Comparison of ENCODE assay signal across 15 cellular contexts in genomic region chr2:101753207-101753616, GRCh38. TPM values are rescaled to one million over a fixed set of nuclear protein-coding genes. Genes with fewer than 3 reads are reported as not detected.
DNase-seq lines count a peak whose midpoint lies in the region; ATAC-seq, FAIRE-seq and TF ChIP-seq lines count a peak whose summit lies in the region.
"Had no signal": no experiment of that assay in that cellular context is flagged by ENCODE, and none has a peak within 500 bp of the region (broad histone marks: within the 10 kb centered on the region; RNA-seq: fewer than 3 reads in every experiment).

No MANE protein-coding gene starts in this region.

- no peaks in the 10 kb centered on the region for H3K79me2 ChIP-seq in Karpas-422 (ENCODE audit: low read length)

- no peak for DNase-seq in A549 (ENCODE audit: low read depth in 1 of 2, low spot score in 1 of 2)
- DNase-seq in Karpas-422 = peak; percentile 21
- DNase-seq in cardiac fibroblast (ENCODE audit: low read depth in 2 of 2) = peak; percentile 46 to 60
- no peak for DNase-seq in NCI-H446 treated with DMSO at 0.1 percent for 48 hours (lab: John Stamatoyannopoulos, UW)
- no peak for DNase-seq in left colon
- DNase-seq: activated effector memory CD4-positive, alpha-beta T cell treated with anti-CD3 and anti-CD28 coated beads, Interleukin-2, amount 50 U/mL, for 16 hours; dermis blood vessel endothelial cell; naive thymus-derived CD4-positive, alpha-beta T cell; NCI-H1694; Peyer's patch; WERI-Rb-1 had no signal

- H3K4me3 ChIP-seq in A549 = no peak overlapping the region
- no peak overlapping the region for H3K4me3 ChIP-seq in Karpas-422 (ENCODE audit: low read length)
- no peak overlapping the region for H3K4me3 ChIP-seq in cardiac fibroblast (replicated peaks in 1 of 2; ENCODE audit: low read depth in 2 of 2, low read length in 2 of 2)
- no peak overlapping the region for H3K4me3 ChIP-seq in muscle layer of duodenum (ENCODE audit: low read depth in 1 of 2, low read length in 2 of 2)
- H3K4me3 ChIP-seq: Peyer's patch, suprapubic skin had no signal

- TF ChIP-seq CTCF in A549 (IDR thresholded peaks at IDR 0.05) (no peak), cardiac fibroblast (IDR thresholded peaks at IDR 0.05; ENCODE audit: low read depth, low read length) (no peak)

- H4K20me1 ChIP-seq in Karpas-422 (ENCODE audit: insufficient read depth, low read depth, low read length) = no peaks in the 10 kb centered on the region

- no peak for TF ChIP-seq EP300 in A549 (IDR thresholded peaks at IDR 0.05)

- POLR2A ChIA-PET in A549 (lab: Yijun Ruan, JAX) = no interaction called here

- no peaks in the 10 kb centered on the region for H3K36me3 ChIP-seq in Karpas-422 (ENCODE audit: insufficient read depth, low read length)
- no peaks in the 10 kb centered on the region for H3K36me3 ChIP-seq in muscle layer of duodenum (ENCODE audit: control insufficient read depth in 1 of 2, insufficient read depth in 2 of 2, low read length in 2 of 2)
- H3K36me3 ChIP-seq: Peyer's patch, suprapubic skin had no signal

- H3K4me1 ChIP-seq in A549 (peaks cover 63% of the 10 kb centered on the region), Karpas-422 (ENCODE audit: low read length) (peaks cover 6% of the 10 kb centered on the region), muscle layer of duodenum (ENCODE audit: control insufficient read depth in 1 of 2, insufficient read depth in 2 of 2, low read length in 2 of 2) (peaks cover 10 to 60% of the 10 kb centered on the region in 2 donors)

- H3K9me2 ChIP-seq in Karpas-422 (replicated peaks; ENCODE audit: insufficient read depth, low read length) = no peaks in the 10 kb centered on the region

- no peak overlapping the region for H3K9ac ChIP-seq in Karpas-422 (ENCODE audit: low read length)

- H3K27ac ChIP-seq in A549 (peak overlapping the region in 1 of 2 experiments; percentile 58; a peak in 3 of 6 replicates), Karpas-422 (ENCODE audit: low read length) (no peak overlapping the region), muscle layer of duodenum (ENCODE audit: low read length) (peak overlapping the region; percentile 22)
- H3K27ac ChIP-seq: suprapubic skin, WERI-Rb-1 had no signal

- no peak for TF ChIP-seq POLR2A in A549 (IDR thresholded peaks at IDR 0.05; ENCODE audit: low read length)

- H3K27me3 ChIP-seq in Karpas-422 (ENCODE audit: low read length) (no peaks in the 10 kb centered on the region), muscle layer of duodenum (ENCODE audit: low read depth, low read length) (no peaks in the 10 kb centered on the region)
- H3K27me3 ChIP-seq: Peyer's patch, suprapubic skin had no signal

- H3K9me3 ChIP-seq in A549 = no peaks in the 10 kb centered on the region
- H3K9me3 ChIP-seq in Karpas-422 (ENCODE audit: low read length) = no peaks in the 10 kb centered on the region
- H3K9me3 ChIP-seq in muscle layer of duodenum (ENCODE audit: control insufficient read depth in 1 of 2, low read length in 2 of 2) = no peaks in the 10 kb centered on the region
- H3K9me3 ChIP-seq: Peyer's patch, suprapubic skin had no signal

- peak overlapping the region; percentile 56 for H3K4me2 ChIP-seq in A549
- no peak overlapping the region for H3K4me2 ChIP-seq in Karpas-422 (ENCODE audit: low read depth, low read length, poor library complexity, severe bottlenecking)

- intact Hi-C loops in left colon (cut with DNase I, micrococcal nuclease) = no loop called here

- FAIRE-seq in A549 (lab: Jason Lieb, UNC) = no peak

- no peak for TF ChIP-seq RAD21 in A549 (conservative IDR thresholded peaks at IDR 0.05 in 1 of 2, IDR thresholded peaks at IDR 0.05 in 1 of 2)

- ATAC-seq in A549 (peak in 1 of 2 experiments; percentile 12; a peak in 1 of 6 replicates), HG03460 (IDR thresholded peaks at IDR 0.05; ENCODE audit: unreplicated experiment) (no peak), GM21423 (IDR thresholded peaks at IDR 0.05; ENCODE audit: unreplicated experiment) (no peak), left colon (no peak)
- ATAC-seq: naive thymus-derived CD4-positive, alpha-beta T cell had no signal

- H2AFZ ChIP-seq in Karpas-422 (ENCODE audit: low read length) = no peak overlapping the region

- CTCF ChIA-PET in A549 (lab: Yijun Ruan, JAX) = interaction anchor here (0.6 to 3.2 kb wide), 5 partner anchors 8 to 366 kb away, joined by 4 to 8 read pairs (median 4); no protein-coding TSS in a partner anchor

TF ChIP-seq in A549, 52 proteins besides CTCF, POLR2A, EP300 and RAD21:
- TF ChIP-seq POLR2AphosphoS2 (conservative IDR thresholded peaks at IDR 0.05; ENCODE audit: low read length) (no peak), TP53 (CRISPR knock-in tag; IDR thresholded peaks at IDR 0.05) (no peak), BCL3 (IDR thresholded peaks at IDR 0.05) (no peak), HEYL (CRISPR knock-in tag; IDR thresholded peaks at IDR 0.05) (no peak), ZC3H11A (IDR thresholded peaks at IDR 0.05) (no peak)

RNA-seq across cellular contexts. Expression of gene MAP4K4, which starts 55.7 kb away (rescaled TPM):
- polyA plus RNA-seq in A549 (2011; rRNA removed) = 82.2 and 91.4 TPM in 2 replicates
- 34.1 and 37.0 TPM in 2 replicates for polyA plus RNA-seq in A549 (2012; cell fraction: cytosol; rRNA removed)
- 34.7 and 47.6 TPM in 2 replicates for polyA plus RNA-seq in A549 (2012; cell fraction: nucleus; rRNA removed)
- polyA plus RNA-seq in A549 (2017; fragmentation: RNase III; extraction: RNeasy Plus Mini Kit Qiagen cat#74134 plus additional on column Dnase treatment) = 60.8 to 69.6 TPM (median 61.9 TPM) in 3 replicates
- 122 and 124 TPM in 2 replicates for polyA minus RNA-seq in A549 (2011; rRNA and poly(A)+ RNA removed)
- 2.7 and 4.5 TPM in 2 replicates for total RNA-seq in Karpas-422 (2014; rRNA removed; shearing (Covaris generic); ENCODE audit: low replicate concordance)
- 10 to 100 TPM; 24.9 to 37.5 TPM for total RNA-seq in left colon

Comparison
In these comparisons a context has a peak if more than half of its experiments do, and no peak if none do; other contexts are left out.
1. DNase-seq: peak in Karpas-422 (single experiment) and cardiac fibroblast (2 of 2); none in A549 (0 of 2), NCI-H446 treated with DMSO at 0.1 percent for 48 hours (single experiment) and left colon (0 of 2).